Comparison of ENCODE assay signal across 12 cellular contexts in genomic region chr20:48738094-48738398, GRCh38.
DNase-seq lines count a peak whose midpoint lies in the region; ATAC-seq and TF ChIP-seq lines count a peak whose summit lies in the region.
"Had no signal": no experiment of that assay in that cellular context is flagged by ENCODE, and none has a peak within 500 bp of the region (broad histone marks: within the 10 kb centered on the region; RNA-seq: fewer than 3 reads in every experiment).

No MANE protein-coding gene starts in this region.

- H3K27me3 Mint-ChIP-seq in CD4-positive, CD25-positive, alpha-beta regulatory T cell: no peaks in the 10 kb centered on the region
- H3K27me3 Mint-ChIP-seq in IgD-negative memory B cell: no peaks in the 10 kb centered on the region
- H3K27me3 Mint-ChIP-seq in nephron progenitor cell (ENCODE audit: low read depth, poor library complexity): peaks cover 9% of the 10 kb centered on the region
- peaks cover 2% of the 10 kb centered on the region for H3K27me3 Mint-ChIP-seq in type B pancreatic cell

- peaks cover 34% of the 10 kb centered on the region for H3K4me1 ChIP-seq in CD4-positive, CD25-positive, alpha-beta regulatory T cell (ENCODE audit: control insufficient read depth, insufficient read depth, low read length, poor library complexity, severe bottlenecking)

- H3K9me3 Mint-ChIP-seq in CD4-positive, CD25-positive, alpha-beta regulatory T cell: no peaks in the 10 kb centered on the region
- H3K9me3 Mint-ChIP-seq in IgD-negative memory B cell (no peaks in the 10 kb centered on the region), nephron progenitor cell (no peaks in the 10 kb centered on the region), type B pancreatic cell (no peaks in the 10 kb centered on the region)

- peak overlapping the region; percentile 46 to 82 (median 47) for H3K27ac Mint-ChIP-seq in CD4-positive, CD25-positive, alpha-beta regulatory T cell
- H3K27ac Mint-ChIP-seq in IgD-negative memory B cell: peak overlapping the region in 2 of 3 donors; percentile 38 to 41
- peak overlapping the region; percentile 40 for H3K27ac Mint-ChIP-seq in nephron progenitor cell
- H3K27ac Mint-ChIP-seq in type B pancreatic cell: no peak overlapping the region

- no peak for TF ChIP-seq CTCF in nephron progenitor cell (IDR thresholded peaks at IDR 0.05)
- no peak for TF ChIP-seq CTCF in type B pancreatic cell (conservative IDR thresholded peaks at IDR 0.05)

- no peak for ATAC-seq in CD4-positive, CD25-positive, alpha-beta regulatory T cell (ENCODE audit: low read depth in 2 of 2)

- peaks cover 18 to 53% (median 42%) of the 10 kb centered on the region in 4 donors for H3K4me1 Mint-ChIP-seq in CD4-positive, CD25-positive, alpha-beta regulatory T cell
- H3K4me1 Mint-ChIP-seq in IgD-negative memory B cell (peaks cover 42 to 53% (median 51%) of the 10 kb centered on the region in 3 donors), nephron progenitor cell (peaks cover 57% of the 10 kb centered on the region), type B pancreatic cell (ENCODE audit: unreplicated experiment) (peaks cover 22% of the 10 kb centered on the region)

- peaks cover 32% of the 10 kb centered on the region for H3K36me3 Mint-ChIP-seq in CD4-positive, CD25-positive, alpha-beta regulatory T cell
- H3K36me3 Mint-ChIP-seq in IgD-negative memory B cell: peaks cover 2% of the 10 kb centered on the region
- peaks cover 15% of the 10 kb centered on the region for H3K36me3 Mint-ChIP-seq in nephron progenitor cell (ENCODE audit: low read depth)
- no peaks in the 10 kb centered on the region for H3K36me3 Mint-ChIP-seq in type B pancreatic cell

- H3K27ac ChIP-seq in CD4-positive, CD25-positive, alpha-beta regulatory T cell (ENCODE audit: insufficient read depth, low read length, poor library complexity, severe bottlenecking): peak overlapping the region; percentile 31
- H3K27ac ChIP-seq in caudate nucleus (ENCODE audit: low read depth, low read length): peak overlapping the region; percentile 83
- H3K27ac ChIP-seq: C4-2B had no signal

- no peaks in the 10 kb centered on the region for H3K9me3 ChIP-seq in CD4-positive, CD25-positive, alpha-beta regulatory T cell (ENCODE audit: control insufficient read depth in 2 of 2, low read length in 2 of 2)

- no peaks in the 10 kb centered on the region for H3K27me3 ChIP-seq in CD4-positive, CD25-positive, alpha-beta regulatory T cell (ENCODE audit: control insufficient read depth, insufficient read depth, low read length)

- no peak overlapping the region for H3K4me3 ChIP-seq in CD4-positive, CD25-positive, alpha-beta regulatory T cell (ENCODE audit: low read depth, low read length)

- peak overlapping the region in 1 of 4 donors; percentile 41 for H3K4me3 Mint-ChIP-seq in CD4-positive, CD25-positive, alpha-beta regulatory T cell
- peak overlapping the region in 2 of 4 donors; percentile 2 to 79 for H3K4me3 Mint-ChIP-seq in IgD-negative memory B cell
- H3K4me3 Mint-ChIP-seq in nephron progenitor cell: no peak overlapping the region
- H3K4me3 Mint-ChIP-seq in type B pancreatic cell: no peak overlapping the region

- peaks cover 91% of the 10 kb centered on the region for H3K36me3 ChIP-seq in CD4-positive, CD25-positive, alpha-beta regulatory T cell (ENCODE audit: control insufficient read depth, insufficient read depth, low read length)

- no peak for DNase-seq in CD4-positive, CD25-positive, alpha-beta regulatory T cell
- DNase-seq in caudate nucleus (lab: John Stamatoyannopoulos, UW) (peak in 1 of 61 donors; percentile 20), nephron progenitor cell (no peak), type B pancreatic cell (ENCODE audit: extremely low spot score, unreplicated experiment) (no peak), NCI-H1105 (lab: John Stamatoyannopoulos, UW) (no peak)
- no peak for DNase-seq in activated effector memory CD4-positive, alpha-beta T cell treated with anti-CD3 and anti-CD28 coated beads, Interleukin-2, amount 50 U/mL, for 16 hours
- DNase-seq: amniotic stem cell; effector CD4-positive, alpha-beta T cell; IMR-90; NCI-H524 treated with DMSO at 0.1 percent for 48 hours had no signal
